Comparison of ENCODE assay signal across 9 cellular contexts in the genomic region with DNA sequence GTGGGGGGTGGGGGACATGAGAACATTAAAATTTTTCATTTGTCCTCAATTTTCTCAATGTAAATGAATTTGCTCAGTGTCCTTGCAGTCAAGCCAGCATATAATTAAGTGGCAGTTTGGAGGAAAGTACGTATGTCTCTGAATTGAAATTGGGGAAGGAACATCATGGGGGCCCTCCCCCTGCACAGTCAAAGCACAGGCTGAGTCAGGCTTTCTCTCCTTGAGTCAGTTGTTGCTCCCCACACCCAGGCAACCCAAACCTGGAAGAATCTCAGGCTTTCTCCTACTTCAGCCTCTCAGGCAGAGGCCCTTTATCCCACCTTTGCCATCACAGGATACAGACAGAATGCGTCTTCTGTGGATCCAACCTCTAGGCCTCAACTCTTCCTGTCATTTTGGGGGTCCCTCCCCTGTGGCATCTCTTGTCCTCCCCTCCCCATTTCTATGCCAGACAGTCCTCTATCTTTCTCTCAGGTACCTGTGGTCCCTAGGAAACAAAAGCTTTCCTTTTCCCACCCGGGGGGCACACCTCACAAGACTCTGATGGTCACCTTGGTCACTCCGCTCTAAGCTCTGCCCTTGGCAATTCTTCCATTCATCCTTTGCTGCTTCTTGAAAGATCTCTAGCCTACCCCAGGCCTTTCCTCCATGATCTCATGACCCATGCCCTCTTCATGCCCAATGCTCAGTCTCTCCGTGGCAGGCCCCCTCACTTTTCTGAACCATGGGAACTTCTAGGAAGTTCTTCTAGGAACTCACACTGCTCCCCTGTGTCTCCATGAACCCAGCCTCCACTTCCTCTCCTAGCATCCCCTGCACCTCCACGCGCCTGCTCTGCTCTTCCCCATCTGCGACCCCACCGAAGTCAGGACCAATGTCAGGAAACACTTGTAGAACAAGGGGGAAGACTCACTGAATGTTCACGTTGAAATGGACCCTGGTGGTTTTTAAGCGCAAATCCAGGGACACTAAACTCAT. TPM values are rescaled to one million over a fixed set of nuclear protein-coding genes. Genes with fewer than 3 reads are reported as not detected.
DNase-seq lines count a peak whose midpoint lies in the region; ATAC-seq and TF ChIP-seq lines count a peak whose summit lies in the region.
"Had no signal": no experiment of that assay in that cellular context is flagged by ENCODE, and none has a peak within 500 bp of the region (broad histone marks: within the 10 kb centered on the region; RNA-seq: fewer than 3 reads in every experiment).

No MANE protein-coding gene starts in this region.

- H3K36me3 ChIP-seq in CD4-positive, alpha-beta memory T cell (ENCODE audit: insufficient read depth, low read length) = no peaks in the 10 kb centered on the region
- H3K36me3 ChIP-seq in transverse colon = no peaks in the 10 kb centered on the region

- H3K36me3 Mint-ChIP-seq in effector memory CD8-positive, alpha-beta T cell (ENCODE audit: insufficient read depth) = peaks cover 2% of the 10 kb centered on the region
- peaks cover 13 to 31% of the 10 kb centered on the region in 2 donors for H3K36me3 Mint-ChIP-seq in CD4-positive, alpha-beta memory T cell

- WGBS in transverse colon (ENCODE audit: low coverage in 1 of 2), 2 donors = 82 to 93% methylated on average over 5 to 11 of the region's 11 CpGs

- in situ Hi-C loops in transverse colon (cut with MboI; ENCODE audit: low pct_ligation_motif_present in 1 of 4, low pct_unique_long_range_greater_than_20kb in 1 of 4, low sequenced_read_pairs in 3 of 4) = no loop called here

- no peak for TF ChIP-seq POLR2A in transverse colon (IDR thresholded peaks at IDR 0.05)

- H3K4me1 Mint-ChIP-seq in effector memory CD8-positive, alpha-beta T cell (ENCODE audit: low read depth in 2 of 2) = peaks cover 22 to 28% of the 10 kb centered on the region in 2 donors
- peaks cover 9 to 24% (median 15%) of the 10 kb centered on the region in 4 donors for H3K4me1 Mint-ChIP-seq in CD4-positive, alpha-beta memory T cell

- H3K4me3 ChIP-seq in CD4-positive, alpha-beta memory T cell (ENCODE audit: low read length in 2 of 2) = no peak overlapping the region
- H3K4me3 ChIP-seq in transverse colon = no peak overlapping the region

- no peak for TF ChIP-seq EP300 in transverse colon (IDR thresholded peaks at IDR 0.05; ENCODE audit: low read depth)

- no peaks in the 10 kb centered on the region for H3K27me3 Mint-ChIP-seq in effector memory CD8-positive, alpha-beta T cell
- H3K27me3 Mint-ChIP-seq in CD4-positive, alpha-beta memory T cell = no peaks in the 10 kb centered on the region
- H3K27me3 Mint-ChIP-seq: T-cell had no signal

- TF ChIP-seq CTCF in C4-2B (conservative IDR thresholded peaks at IDR 0.05) (no peak), transverse colon (IDR thresholded peaks at IDR 0.05) (no peak)

- CTCF ChIA-PET in CD4-positive, alpha-beta memory T cell (lab: Charles Lee; ENCODE audit: partially characterized antibody) = no interaction called here

- ATAC-seq in GM19351 (IDR thresholded peaks at IDR 0.05; ENCODE audit: unreplicated experiment) = peak; percentile 67
- ATAC-seq in HG03469 (IDR thresholded peaks at IDR 0.05; ENCODE audit: unreplicated experiment) = peak; percentile 69
- peak; percentile 37 for ATAC-seq in effector memory CD8-positive, alpha-beta T cell (replicated peaks)
- ATAC-seq: T-cell had no signal

- H3K4me3 Mint-ChIP-seq in effector memory CD8-positive, alpha-beta T cell = no peak overlapping the region
- no peak overlapping the region for H3K4me3 Mint-ChIP-seq in CD4-positive, alpha-beta memory T cell
- H3K4me3 Mint-ChIP-seq: T-cell had no signal

- H3K9me3 Mint-ChIP-seq in effector memory CD8-positive, alpha-beta T cell = no peaks in the 10 kb centered on the region
- H3K9me3 Mint-ChIP-seq in CD4-positive, alpha-beta memory T cell = no peaks in the 10 kb centered on the region
- H3K9me3 Mint-ChIP-seq: T-cell had no signal

- H3K27ac Mint-ChIP-seq in effector memory CD8-positive, alpha-beta T cell = peak overlapping the region in 1 of 2 donors; percentile 16
- H3K27ac Mint-ChIP-seq in CD4-positive, alpha-beta memory T cell = peak overlapping the region in 2 of 7 donors; percentile 26 to 27
- H3K27ac Mint-ChIP-seq: T-cell had no signal

- POLR2A ChIA-PET in CD4-positive, alpha-beta memory T cell (lab: Charles Lee; ENCODE audit: partially characterized antibody) = no interaction called here

- H3K27me3 ChIP-seq in CD4-positive, alpha-beta memory T cell (ENCODE audit: insufficient read depth, low read length) = no peaks in the 10 kb centered on the region
- H3K27me3 ChIP-seq in transverse colon = no peaks in the 10 kb centered on the region

- DNase-seq in effector memory CD8-positive, alpha-beta T cell = no peak
- DNase-seq in SHP77 treated with DMSO at 0.1 percent for 48 hours (lab: John Stamatoyannopoulos, UW) (no peak), inferior parietal cortex (ENCODE audit: extremely low spot score) (no peak), transverse colon (no peak)
- DNase-seq in CD4-positive, alpha-beta memory T cell = no peak

- peaks cover 10% of the 10 kb centered on the region for H3K4me1 ChIP-seq in CD4-positive, alpha-beta memory T cell (ENCODE audit: insufficient read depth, low read length)
- peaks cover 3 to 12% (median 9%) of the 10 kb centered on the region in 4 donors for H3K4me1 ChIP-seq in transverse colon

- H3K9me3 ChIP-seq in CD4-positive, alpha-beta memory T cell (ENCODE audit: control insufficient read depth in 1 of 2, low read length in 2 of 2) = no peaks in the 10 kb centered on the region
- H3K9me3 ChIP-seq in transverse colon = no peaks in the 10 kb centered on the region

- H3K27ac ChIP-seq in C4-2B = peak overlapping the region; percentile 57
- H3K27ac ChIP-seq in CD4-positive, alpha-beta memory T cell (ENCODE audit: low read depth, low read length) = no peak overlapping the region
- H3K27ac ChIP-seq in transverse colon = peak overlapping the region in 2 of 4 donors; percentile 15 to 18

- intact Hi-C loops in CD4-positive, alpha-beta memory T cell (cut with micrococcal nuclease) = no loop called here
- intact Hi-C loops in transverse colon (cut with DNase I; ENCODE audit: low total_unique reads) = no loop called here

RNA-seq across cellular contexts. Expression of gene CREB3L2, which starts 40.4 kb away (rescaled TPM):
- 10 to 100 TPM; 39.3 to 41.3 TPM for total RNA-seq in CD4-positive, alpha-beta memory T cell
- 10 to 100 TPM in 1 of 2 donors, 1 to 10 TPM in 1; 6.8 to 17.4 TPM for polyA plus RNA-seq in CD4-positive, alpha-beta memory T cell
- total RNA-seq in transverse colon = 10 to 100 TPM; 16.4 to 37.0 (median 19.9) TPM
